Comparison of ENCODE assay signal across 1 cellular context in the genomic region with DNA sequence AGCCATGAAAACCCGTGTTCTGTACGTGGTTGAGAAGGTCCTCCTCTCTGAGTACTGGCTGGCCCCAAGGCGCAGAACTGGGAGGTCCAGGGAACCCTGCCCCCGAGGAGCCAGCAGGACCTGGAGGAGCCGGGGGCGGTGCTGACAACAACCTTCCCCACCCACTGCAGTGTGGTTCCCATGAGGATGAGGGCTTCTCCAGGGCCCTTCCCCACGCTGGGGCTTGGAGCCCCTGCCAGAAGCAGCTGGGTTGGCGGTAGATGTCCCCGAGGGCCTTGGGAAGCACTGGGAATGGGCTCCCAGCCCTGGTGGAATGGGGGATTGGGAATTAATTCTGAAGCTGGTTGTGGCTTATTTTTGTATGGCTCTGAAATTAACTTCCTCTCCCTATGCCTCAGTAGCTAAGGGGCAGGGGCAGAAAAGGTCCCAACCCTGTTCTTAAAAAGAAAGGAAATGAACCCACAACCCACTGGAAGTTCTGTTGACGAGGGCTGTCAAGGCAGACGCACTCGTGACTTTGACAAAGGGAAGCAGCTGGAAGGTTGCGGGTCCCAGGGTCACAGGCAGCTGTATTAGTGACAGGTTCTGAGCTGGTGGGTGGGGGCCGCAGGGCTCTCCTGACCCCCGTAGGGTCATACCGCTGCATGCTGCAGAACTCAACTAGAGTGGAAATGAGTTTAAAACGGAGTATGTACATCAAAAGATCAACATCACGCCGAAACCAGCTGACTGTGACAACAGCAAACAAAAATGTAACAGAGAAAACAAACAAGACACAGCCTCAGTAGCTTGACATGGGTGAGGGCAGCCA.
TF ChIP-seq lines count a peak whose summit lies in the region.

No MANE protein-coding gene starts in this region.

TF ChIP-seq in SK-N-SH, 30 proteins besides CTCF, POLR2A, EP300 and RAD21:
- TF ChIP-seq, protein P1, sequence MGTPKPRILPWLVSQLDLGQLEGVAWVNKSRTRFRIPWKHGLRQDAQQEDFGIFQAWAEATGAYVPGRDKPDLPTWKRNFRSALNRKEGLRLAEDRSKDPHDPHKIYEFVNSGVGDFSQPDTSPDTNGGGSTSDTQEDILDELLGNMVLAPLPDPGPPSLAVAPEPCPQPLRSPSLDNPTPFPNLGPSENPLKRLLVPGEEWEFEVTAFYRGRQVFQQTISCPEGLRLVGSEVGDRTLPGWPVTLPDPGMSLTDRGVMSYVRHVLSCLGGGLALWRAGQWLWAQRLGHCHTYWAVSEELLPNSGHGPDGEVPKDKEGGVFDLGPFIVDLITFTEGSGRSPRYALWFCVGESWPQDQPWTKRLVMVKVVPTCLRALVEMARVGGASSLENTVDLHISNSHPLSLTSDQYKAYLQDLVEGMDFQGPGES (IDR thresholded peaks at IDR 0.05; ENCODE audit: low read depth, low read length), result no peak
- TF ChIP-seq MEF2A (IDR thresholded peaks at IDR 0.05; ENCODE audit: borderline replicate concordance, low read depth) (no peak), EZH2phosphoT487 (IDR thresholded peaks at IDR 0.05; ENCODE audit: borderline replicate concordance, low read depth) (no peak), SIN3A (IDR thresholded peaks at IDR 0.05; ENCODE audit: borderline replicate concordance, low read depth, low read length) (no peak), TAF1 (IDR thresholded peaks at IDR 0.05; ENCODE audit: borderline replicate concordance, low read depth, low read length) (no peak), NRF1 (IDR thresholded peaks at IDR 0.05; ENCODE audit: low read depth, low read length) (no peak), FOSL2 (IDR thresholded peaks at IDR 0.05; ENCODE audit: borderline replicate concordance, low read depth) (no peak)
- TF ChIP-seq, protein P2, sequence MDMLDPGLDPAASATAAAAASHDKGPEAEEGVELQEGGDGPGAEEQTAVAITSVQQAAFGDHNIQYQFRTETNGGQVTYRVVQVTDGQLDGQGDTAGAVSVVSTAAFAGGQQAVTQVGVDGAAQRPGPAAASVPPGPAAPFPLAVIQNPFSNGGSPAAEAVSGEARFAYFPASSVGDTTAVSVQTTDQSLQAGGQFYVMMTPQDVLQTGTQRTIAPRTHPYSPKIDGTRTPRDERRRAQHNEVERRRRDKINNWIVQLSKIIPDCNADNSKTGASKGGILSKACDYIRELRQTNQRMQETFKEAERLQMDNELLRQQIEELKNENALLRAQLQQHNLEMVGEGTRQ (IDR thresholded peaks at IDR 0.05; ENCODE audit: borderline replicate concordance, low read depth, low read length), result no peak
- TF ChIP-seq, protein P3, sequence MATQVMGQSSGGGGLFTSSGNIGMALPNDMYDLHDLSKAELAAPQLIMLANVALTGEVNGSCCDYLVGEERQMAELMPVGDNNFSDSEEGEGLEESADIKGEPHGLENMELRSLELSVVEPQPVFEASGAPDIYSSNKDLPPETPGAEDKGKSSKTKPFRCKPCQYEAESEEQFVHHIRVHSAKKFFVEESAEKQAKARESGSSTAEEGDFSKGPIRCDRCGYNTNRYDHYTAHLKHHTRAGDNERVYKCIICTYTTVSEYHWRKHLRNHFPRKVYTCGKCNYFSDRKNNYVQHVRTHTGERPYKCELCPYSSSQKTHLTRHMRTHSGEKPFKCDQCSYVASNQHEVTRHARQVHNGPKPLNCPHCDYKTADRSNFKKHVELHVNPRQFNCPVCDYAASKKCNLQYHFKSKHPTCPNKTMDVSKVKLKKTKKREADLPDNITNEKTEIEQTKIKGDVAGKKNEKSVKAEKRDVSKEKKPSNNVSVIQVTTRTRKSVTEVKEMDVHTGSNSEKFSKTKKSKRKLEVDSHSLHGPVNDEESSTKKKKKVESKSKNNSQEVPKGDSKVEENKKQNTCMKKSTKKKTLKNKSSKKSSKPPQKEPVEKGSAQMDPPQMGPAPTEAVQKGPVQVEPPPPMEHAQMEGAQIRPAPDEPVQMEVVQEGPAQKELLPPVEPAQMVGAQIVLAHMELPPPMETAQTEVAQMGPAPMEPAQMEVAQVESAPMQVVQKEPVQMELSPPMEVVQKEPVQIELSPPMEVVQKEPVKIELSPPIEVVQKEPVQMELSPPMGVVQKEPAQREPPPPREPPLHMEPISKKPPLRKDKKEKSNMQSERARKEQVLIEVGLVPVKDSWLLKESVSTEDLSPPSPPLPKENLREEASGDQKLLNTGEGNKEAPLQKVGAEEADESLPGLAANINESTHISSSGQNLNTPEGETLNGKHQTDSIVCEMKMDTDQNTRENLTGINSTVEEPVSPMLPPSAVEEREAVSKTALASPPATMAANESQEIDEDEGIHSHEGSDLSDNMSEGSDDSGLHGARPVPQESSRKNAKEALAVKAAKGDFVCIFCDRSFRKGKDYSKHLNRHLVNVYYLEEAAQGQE (IDR thresholded peaks at IDR 0.05; ENCODE audit: low read depth, low read length), result no peak
